1 cellular context compared by ENCODE assay signal in the genomic region with DNA sequence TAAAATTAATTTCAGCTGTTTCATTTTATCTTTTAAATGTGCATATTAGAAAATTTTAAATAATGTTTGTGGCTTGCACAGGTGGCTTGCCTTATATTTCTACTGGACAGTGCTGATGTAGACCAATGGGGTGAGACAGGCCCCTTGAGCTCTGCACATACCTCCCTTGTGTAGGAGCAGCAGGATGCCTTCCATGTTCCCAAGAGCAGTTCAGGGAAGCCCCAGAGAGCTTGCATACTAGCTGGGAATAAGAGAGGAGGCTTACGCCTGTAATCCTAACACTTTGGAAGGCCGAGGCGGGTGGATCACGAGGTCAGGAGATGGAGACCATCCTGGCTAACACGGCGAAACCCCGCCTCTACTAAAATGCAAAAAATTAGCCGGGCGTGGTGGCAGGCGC.
TF ChIP-seq lines count a peak whose summit lies in the region.

No MANE protein-coding gene starts in this region.

TF ChIP-seq in GM23338, 12 proteins besides CTCF, POLR2A, EP300 and RAD21 (continued from another document):
- TF ChIP-seq, protein P1, sequence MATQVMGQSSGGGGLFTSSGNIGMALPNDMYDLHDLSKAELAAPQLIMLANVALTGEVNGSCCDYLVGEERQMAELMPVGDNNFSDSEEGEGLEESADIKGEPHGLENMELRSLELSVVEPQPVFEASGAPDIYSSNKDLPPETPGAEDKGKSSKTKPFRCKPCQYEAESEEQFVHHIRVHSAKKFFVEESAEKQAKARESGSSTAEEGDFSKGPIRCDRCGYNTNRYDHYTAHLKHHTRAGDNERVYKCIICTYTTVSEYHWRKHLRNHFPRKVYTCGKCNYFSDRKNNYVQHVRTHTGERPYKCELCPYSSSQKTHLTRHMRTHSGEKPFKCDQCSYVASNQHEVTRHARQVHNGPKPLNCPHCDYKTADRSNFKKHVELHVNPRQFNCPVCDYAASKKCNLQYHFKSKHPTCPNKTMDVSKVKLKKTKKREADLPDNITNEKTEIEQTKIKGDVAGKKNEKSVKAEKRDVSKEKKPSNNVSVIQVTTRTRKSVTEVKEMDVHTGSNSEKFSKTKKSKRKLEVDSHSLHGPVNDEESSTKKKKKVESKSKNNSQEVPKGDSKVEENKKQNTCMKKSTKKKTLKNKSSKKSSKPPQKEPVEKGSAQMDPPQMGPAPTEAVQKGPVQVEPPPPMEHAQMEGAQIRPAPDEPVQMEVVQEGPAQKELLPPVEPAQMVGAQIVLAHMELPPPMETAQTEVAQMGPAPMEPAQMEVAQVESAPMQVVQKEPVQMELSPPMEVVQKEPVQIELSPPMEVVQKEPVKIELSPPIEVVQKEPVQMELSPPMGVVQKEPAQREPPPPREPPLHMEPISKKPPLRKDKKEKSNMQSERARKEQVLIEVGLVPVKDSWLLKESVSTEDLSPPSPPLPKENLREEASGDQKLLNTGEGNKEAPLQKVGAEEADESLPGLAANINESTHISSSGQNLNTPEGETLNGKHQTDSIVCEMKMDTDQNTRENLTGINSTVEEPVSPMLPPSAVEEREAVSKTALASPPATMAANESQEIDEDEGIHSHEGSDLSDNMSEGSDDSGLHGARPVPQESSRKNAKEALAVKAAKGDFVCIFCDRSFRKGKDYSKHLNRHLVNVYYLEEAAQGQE (IDR thresholded peaks at IDR 0.05; ENCODE audit: unreplicated experiment): no peak
- no peak for TF ChIP-seq JUNB (IDR thresholded peaks at IDR 0.05; ENCODE audit: unreplicated experiment)
- TF ChIP-seq STAT1 (IDR thresholded peaks at IDR 0.05; ENCODE audit: unreplicated experiment): no peak
- no peak for TF ChIP-seq ZNF331 (CRISPR knock-in tag; IDR thresholded peaks at IDR 0.05; ENCODE audit: low read depth)
